ENCODE assay signal across 1 cellular context in genomic region chr1:211726467-211726866, GRCh38.
TF ChIP-seq lines count a peak whose summit lies in the region.

No MANE protein-coding gene starts in this region.

TF ChIP-seq in Ishikawa, 13 proteins besides CTCF, POLR2A, EP300 and RAD21 (continued from another document):
- TF ChIP-seq REST (IDR thresholded peaks at IDR 0.05; ENCODE audit: low read depth), result no peak
